In the genomic region with DNA sequence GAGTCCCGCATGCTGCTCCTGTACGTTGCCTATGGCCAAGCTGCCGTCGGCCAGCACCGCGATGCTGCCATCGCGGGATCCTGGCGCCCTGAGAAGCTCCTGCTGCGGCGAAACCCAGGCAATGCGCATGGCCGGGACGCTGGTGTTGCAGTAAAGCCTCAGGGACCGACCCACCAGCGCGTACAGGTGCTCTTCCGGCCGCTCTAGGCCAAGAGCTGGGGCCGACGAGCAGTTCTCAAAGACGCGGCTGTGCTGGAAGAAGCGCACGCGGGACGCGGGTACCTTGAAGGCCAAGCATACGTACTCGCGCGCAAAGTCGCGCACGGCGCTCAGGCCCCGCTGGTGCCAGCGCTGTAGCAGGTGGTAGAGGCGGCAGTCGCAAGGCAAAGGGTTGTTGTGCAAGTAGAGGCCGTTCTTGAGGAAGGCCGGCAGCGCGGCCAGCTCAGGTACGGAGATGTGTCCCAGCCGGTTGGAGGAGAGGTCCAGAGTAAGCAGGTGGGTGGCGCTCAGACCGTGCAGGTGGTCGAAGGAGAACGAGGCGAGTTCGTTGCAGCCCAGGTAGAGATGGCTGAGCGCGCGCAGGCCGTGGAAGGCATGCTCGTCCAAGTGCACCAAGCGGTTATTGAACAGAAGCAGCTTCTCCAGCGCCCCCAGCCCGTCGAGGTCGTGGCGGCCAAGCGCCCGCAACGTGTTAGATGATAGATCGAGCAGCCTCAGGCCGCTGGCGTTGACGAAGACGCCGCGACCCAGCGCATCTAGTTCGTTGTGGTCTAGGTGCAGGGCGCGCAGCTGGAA, we compare ENCODE assay signal across 9 cellular contexts. TPM values are rescaled to one million over a fixed set of nuclear protein-coding genes. Genes with fewer than 3 reads are reported as not detected.
DNase-seq lines count a peak whose midpoint lies in the region; ATAC-seq and TF ChIP-seq lines count a peak whose summit lies in the region.
"Had no signal": no experiment of that assay in that cellular context is flagged by ENCODE, and none has a peak within 500 bp of the region (broad histone marks: within the 10 kb centered on the region; RNA-seq: fewer than 3 reads in every experiment).

No MANE protein-coding gene starts in this region.

- peaks cover 2% of the 10 kb centered on the region for H3K9me3 Mint-ChIP-seq in Calu3 (ENCODE audit: low read depth, unreplicated experiment)

- H3K27me3 ChIP-seq in OCI-LY1 (ENCODE audit: insufficient read depth, low read length): no peaks in the 10 kb centered on the region
- no peaks in the 10 kb centered on the region for H3K27me3 ChIP-seq in esophagus (ENCODE audit: control insufficient read depth in 1 of 2, insufficient read depth in 2 of 2, low read length in 2 of 2)
- no peaks in the 10 kb centered on the region for H3K27me3 ChIP-seq in osteoblast (ENCODE audit: insufficient read depth, low read length)

- H3K27ac Mint-ChIP-seq in Calu3 (ENCODE audit: unreplicated experiment): peak overlapping the region; percentile 52

- no peak for TF ChIP-seq CTCF in Calu3 (IDR thresholded peaks at IDR 0.05; ENCODE audit: unreplicated experiment)
- no peak for TF ChIP-seq CTCF in OCI-LY1 (IDR thresholded peaks at IDR 0.05; ENCODE audit: low read length)
- TF ChIP-seq CTCF in osteoblast (IDR thresholded peaks at IDR 0.05; ENCODE audit: extremely low read depth, low read depth, low read length): no peak

- peaks cover 77% of the 10 kb centered on the region for H3K36me3 Mint-ChIP-seq in Calu3 (ENCODE audit: insufficient read depth, unreplicated experiment)

- CTCF ChIA-PET in Calu3 (lab: Charles Lee): no interaction called here

- peak overlapping the region; percentile 30; the same call in 1 of the 2 replicates for H3K9ac ChIP-seq in OCI-LY1 (ENCODE audit: low read length)

- BruUV-seq in Calu3 (replicated peaks; lab: Mats Ljungman, UMichigan): no TSS peak

- H3K36me3 ChIP-seq in OCI-LY1 (ENCODE audit: insufficient read depth, low read length) (peaks cover 46% of the 10 kb centered on the region), esophagus (ENCODE audit: control insufficient read depth in 2 of 2, insufficient read depth in 2 of 2, low read length in 1 of 2) (peaks cover 4 to 46% of the 10 kb centered on the region in 2 donors), osteoblast (ENCODE audit: insufficient read depth, low read length) (peaks cover 20% of the 10 kb centered on the region)

- H3K4me3 ChIP-seq in OCI-LY1 (ENCODE audit: low read depth, low read length, poor library complexity, severe bottlenecking): peak overlapping the region; percentile 56
- H3K4me3 ChIP-seq in esophagus (ENCODE audit: low read depth in 1 of 2, low read length in 2 of 2): peak overlapping the region; percentile 31 to 44
- peak overlapping the region; percentile 70 for H3K4me3 ChIP-seq in osteoblast (ENCODE audit: insufficient read depth, low read length)

- H2AFZ ChIP-seq in OCI-LY1 (ENCODE audit: low read length) (no peak overlapping the region), osteoblast (ENCODE audit: low read length) (no peak overlapping the region)

- ATAC-seq in HG02798 (IDR thresholded peaks at IDR 0.05; ENCODE audit: poor library complexity, unreplicated experiment) (no peak), HG03457 (IDR thresholded peaks at IDR 0.05; ENCODE audit: unreplicated experiment) (no peak)

- peak overlapping the region; percentile 46 for H3K4me3 Mint-ChIP-seq in Calu3 (ENCODE audit: low read depth, unreplicated experiment)

- H3K79me2 ChIP-seq in OCI-LY1 (ENCODE audit: insufficient read depth, low read length): no peaks in the 10 kb centered on the region
- peaks cover 18% of the 10 kb centered on the region for H3K79me2 ChIP-seq in osteoblast (ENCODE audit: insufficient read depth, low read length)

- intact Hi-C loops in Calu3 (cut with micrococcal nuclease; ENCODE audit: unreplicated experiment): no loop called here

- H3K27me3 Mint-ChIP-seq in Calu3 (ENCODE audit: unreplicated experiment): no peaks in the 10 kb centered on the region

- H3K27ac ChIP-seq in OCI-LY1 (ENCODE audit: low read depth, low read length, poor library complexity, severe bottlenecking) (no peak overlapping the region), esophagus (ENCODE audit: low read depth in 2 of 2, low read length in 1 of 2) (peak overlapping the region in 1 of 2 donors; percentile 2), osteoblast (ENCODE audit: low read depth, low read length) (no peak overlapping the region)

- 23 to 25% methylated on average over 75 to 77 of the region's 77 CpGs for WGBS in esophagus, 2 donors

- H3K4me2 ChIP-seq in OCI-LY1 (ENCODE audit: low read length) (peak overlapping the region; percentile 60), osteoblast (ENCODE audit: insufficient read depth, low read length) (peak overlapping the region; percentile 97)

- H3K9me3 ChIP-seq in OCI-LY1 (ENCODE audit: low read length): no peaks in the 10 kb centered on the region
- H3K9me3 ChIP-seq in esophagus (ENCODE audit: control insufficient read depth in 2 of 2, insufficient read depth in 1 of 2, low read depth in 1 of 2, low read length in 1 of 2): no peaks in the 10 kb centered on the region
- no peaks in the 10 kb centered on the region for H3K9me3 ChIP-seq in osteoblast (ENCODE audit: low read depth, low read length)

- DNase-seq in Calu3 (no peak), osteoblast (ENCODE audit: insufficient read length, low spot score, missing footprints) (peak; percentile 90), NCI-H2227 (lab: John Stamatoyannopoulos, UW; ENCODE audit: unreplicated experiment) (no peak), COR-L47 (lab: John Stamatoyannopoulos, UW) (no peak)

- no peaks in the 10 kb centered on the region for H3K9me2 ChIP-seq in OCI-LY1 (ENCODE audit: low read depth, low read length)

- H4K20me1 ChIP-seq in OCI-LY1 (ENCODE audit: insufficient read depth, low read length): no peaks in the 10 kb centered on the region
- peaks cover 22% of the 10 kb centered on the region for H4K20me1 ChIP-seq in osteoblast (ENCODE audit: insufficient read depth, low read length)

- no peaks in the 10 kb centered on the region for H3F3A ChIP-seq in OCI-LY1 (ENCODE audit: insufficient read depth, low read length)

- peaks cover 10% of the 10 kb centered on the region for H3K4me1 Mint-ChIP-seq in Calu3 (ENCODE audit: low read depth, unreplicated experiment)

- H3K4me1 ChIP-seq in OCI-LY1 (ENCODE audit: insufficient read depth, low read length, severe bottlenecking) (peaks cover 12% of the 10 kb centered on the region), esophagus (ENCODE audit: control insufficient read depth in 2 of 2, insufficient read depth in 2 of 2, low read length in 1 of 2) (peaks cover 7 to 26% of the 10 kb centered on the region in 2 donors), osteoblast (ENCODE audit: insufficient read depth, low read length) (peaks cover 15% of the 10 kb centered on the region)

RNA-seq across cellular contexts. Expression of gene AMIGO3, which starts 0.9 kb away (rescaled TPM):
- total RNA-seq in Calu3 (2022) (0.49 and 0.73 TPM in 2 replicates), osteoblast (0.29 and 1.8 TPM in 2 replicates)
- polyA plus RNA-seq in esophagus: 1 to 10 TPM in 1 of 2 donors, under 1 TPM in 1; 1.00 to 1.4 TPM
- total RNA-seq: dermis microvascular lymphatic vessel endothelial cell had no signal

RNA-seq across cellular contexts. Expression of gene GMPPB, which starts 5.1 kb away (rescaled TPM):
- 35.8 and 42.4 TPM in 2 replicates for total RNA-seq in Calu3 (2022)
- polyA plus RNA-seq in esophagus: 10 to 100 TPM; 17.7 to 32.1 TPM
- 17.4 and 21.0 TPM in 2 replicates for total RNA-seq in osteoblast

RNA-seq across cellular contexts. Expression of gene RNF123, which starts 29.3 kb away (rescaled TPM):
- 38.6 and 52.5 TPM in 2 replicates for total RNA-seq in Calu3 (2022)
- 10 to 100 TPM; 14.7 to 16.9 TPM for polyA plus RNA-seq in esophagus
- 25.0 and 33.3 TPM in 2 replicates for total RNA-seq in osteoblast

RNA-seq across cellular contexts. Expression of gene MST1, which starts 29.3 kb away (rescaled TPM):
- total RNA-seq in Calu3 (2022) (8.0 and 10.5 TPM in 2 replicates), osteoblast (6.5 and 6.9 TPM in 2 replicates)
- 10 to 100 TPM; 11.2 to 30.0 TPM for polyA plus RNA-seq in esophagus

RNA-seq across cellular contexts. Expression of gene APEH, which starts 44.5 kb away (rescaled TPM):
- total RNA-seq in Calu3 (2022): 187 and 207 TPM in 2 replicates
- 10 to 100 TPM; 21.0 to 53.0 TPM for polyA plus RNA-seq in esophagus
- total RNA-seq in osteoblast: 98.8 and 101 TPM in 2 replicates
